In the genomic region with DNA sequence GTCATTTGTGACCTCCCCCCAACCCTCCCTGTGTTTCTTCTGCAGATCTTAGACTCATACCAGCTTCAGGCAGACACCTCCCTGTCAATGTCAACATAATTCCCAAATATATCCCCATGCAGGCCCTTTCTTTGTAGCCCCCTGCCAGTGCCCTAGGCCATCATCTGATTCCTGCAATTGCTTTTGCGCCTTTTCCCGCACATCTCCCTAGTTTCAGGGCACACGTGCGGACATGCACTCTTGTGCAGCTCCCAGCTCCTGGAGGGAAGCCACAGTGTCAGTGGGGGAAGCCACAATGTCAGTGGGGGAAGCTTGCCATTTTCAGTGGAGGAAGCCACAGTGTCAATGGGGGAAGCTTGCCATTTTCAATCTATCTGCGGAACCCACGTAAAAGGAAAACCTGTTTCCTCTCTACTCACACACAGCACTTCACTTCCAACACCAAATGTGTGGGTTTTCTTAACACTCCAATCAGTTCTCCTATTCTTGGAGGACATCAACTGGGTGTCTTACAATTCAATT, we compare ENCODE assay signal across 22 cellular contexts.
DNase-seq lines count a peak whose midpoint lies in the region; FAIRE-seq and TF ChIP-seq lines count a peak whose summit lies in the region.
"Had no signal": no experiment of that assay in that cellular context is flagged by ENCODE, and none has a peak within 500 bp of the region (broad histone marks: within the 10 kb centered on the region; RNA-seq: fewer than 3 reads in every experiment).

No MANE protein-coding gene starts in this region.

- H3K4ac ChIP-seq in H1 (replicated peaks; ENCODE audit: insufficient read length, low read depth, low read length), result peak overlapping the region; percentile 28

- H4K5ac ChIP-seq in H1 (ENCODE audit: insufficient read length, low read depth, low read length), result no peak overlapping the region

- no peak overlapping the region; the same call in 1 of the 2 replicates for H4K8ac ChIP-seq in H1 (ENCODE audit: extremely low read depth, insufficient read depth, low read length)

- no peak overlapping the region for H3K14ac ChIP-seq in H1 (ENCODE audit: insufficient read length)

- H2BK12ac ChIP-seq in H1 (ENCODE audit: low read depth, low read length), result peak overlapping the region; percentile 75; the same call in 1 of the 2 replicates

- in situ Hi-C loops in G401 (cut with HindIII; ENCODE audit: low sequenced_read_pairs), result no loop called here

- H3K27me3 Mint-ChIP-seq in nephron (ENCODE audit: low read depth) (peaks cover 17% of the 10 kb centered on the region), HFFc6 (ENCODE audit: insufficient read depth) (peaks cover 4% of the 10 kb centered on the region)

- no peak overlapping the region for H3K56ac ChIP-seq in H1 (replicated peaks; ENCODE audit: insufficient read length, low read depth, low read length)

- WGBS in H1 (ENCODE audit: extremely low coverage in 1 of 2, insufficient coverage in 1 of 2, insufficient read length in 1 of 2, insufficient replicate concordance in 2 of 2, low coverage in 1 of 2, low lambda C conversion rate in 2 of 2, missing lambda C conversion rate in 1 of 2), 2 experiments, result 92% methylated on average over 6 of the region's 6 CpGs; no CpG with 5 or more reads in 1 of the 2 experiments

- H3K4me3 ChIP-seq in H1 (ENCODE audit: extremely low read depth in 1 of 4, insufficient read depth in 2 of 4, low read depth in 3 of 4, low read length in 4 of 4) (no peak overlapping the region), right atrium auricular region (no peak overlapping the region)
- H3K4me3 ChIP-seq: K562 had no signal

- peaks cover 16% of the 10 kb centered on the region for H3K4me1 Mint-ChIP-seq in nephron
- no peaks in the 10 kb centered on the region for H3K4me1 Mint-ChIP-seq in HFFc6 (ENCODE audit: low read depth)
- H3K4me1 Mint-ChIP-seq: CD4-positive, alpha-beta memory T cell had no signal

- H4K20me1 ChIP-seq in H1 (replicated peaks in 1 of 2; ENCODE audit: control insufficient read depth in 1 of 2, insufficient read depth in 2 of 2, low read length in 2 of 2), result no peaks in the 10 kb centered on the region

- H2BK5ac ChIP-seq in H1 (ENCODE audit: low read depth, low read length), result no peak overlapping the region

- no peak overlapping the region for H3K4me3 Mint-ChIP-seq in nephron
- H3K4me3 Mint-ChIP-seq in HFFc6, result no peak overlapping the region
- H3K4me3 Mint-ChIP-seq: CD4-positive, alpha-beta memory T cell had no signal

- H3K9me3 ChIP-seq in H1 (ENCODE audit: insufficient read depth in 2 of 2, low read depth in 1 of 2, low read length in 1 of 2) (no peaks in the 10 kb centered on the region), right atrium auricular region (peaks cover 0 to 8% of the 10 kb centered on the region in 2 donors)
- H3K9me3 ChIP-seq: BE2C had no signal

- H3K18ac ChIP-seq in H1 (ENCODE audit: extremely low read depth, low read length), result peak overlapping the region; percentile 78; the same call in 1 of the 2 replicates

- CTCF ChIA-PET in H1 (lab: Charles Lee; ENCODE audit: partially characterized antibody), result interaction anchor here (0.9 to 1.3 kb wide), 3 partner anchors 116 to 248 kb away, joined by 3 to 4 read pairs (median 3); no protein-coding TSS in a partner anchor

- no peaks in the 10 kb centered on the region for H3K79me2 ChIP-seq in H1 (ENCODE audit: control insufficient read depth in 1 of 2, insufficient read depth in 2 of 2, low read length in 2 of 2)

- H2BK15ac ChIP-seq in H1 (ENCODE audit: low read length), result peak overlapping the region; percentile 72; the same call in 1 of the 2 replicates

- H3K27ac Mint-ChIP-seq in nephron, result peak overlapping the region in 2 of 3 experiments; percentile 65 to 70
- H3K27ac Mint-ChIP-seq in HFFc6, result no peak overlapping the region
- H3K27ac Mint-ChIP-seq: CD4-positive, alpha-beta memory T cell had no signal

- H3K23ac ChIP-seq in H1 (ENCODE audit: insufficient read length), result no peak overlapping the region

- H3K27ac ChIP-seq in H1 (ENCODE audit: low read depth, low read length), result no peak overlapping the region
- no peak overlapping the region for H3K27ac ChIP-seq in right atrium auricular region
- H3K27ac ChIP-seq: HL-60 had no signal

- no peak overlapping the region for H2AFZ ChIP-seq in H1 (ENCODE audit: low read length)

- no peak overlapping the region for H3K9ac ChIP-seq in H1 (replicated peaks in 1 of 4; ENCODE audit: extremely low read depth in 1 of 4, low read depth in 3 of 4, low read length in 3 of 4)

- no peak for FAIRE-seq in H1 (lab: Jason Lieb, UNC)
- FAIRE-seq: H54, HepG2, K562 had no signal

- no peak for TF ChIP-seq EP300 in H1 (IDR thresholded peaks at IDR 0.05; ENCODE audit: borderline replicate concordance in 1 of 2, low read depth in 2 of 2, low read length in 2 of 2)

- TF ChIP-seq POLR2A in H1 (IDR thresholded peaks at IDR 0.05; ENCODE audit: control extremely low read depth in 1 of 2, low read depth in 2 of 2, low read length in 2 of 2), result no peak

- H4K91ac ChIP-seq in H1 (replicated peaks; ENCODE audit: insufficient read length, low read length), result peak overlapping the region; percentile 61

- H3K27me3 ChIP-seq in H1 (replicated peaks in 1 of 4; ENCODE audit: control insufficient read depth in 3 of 4, extremely low read depth in 1 of 4, insufficient read depth in 3 of 4, low read length in 3 of 4), result no peaks in the 10 kb centered on the region; a peak in 1 of 7 replicates
- no peaks in the 10 kb centered on the region for H3K27me3 ChIP-seq in right atrium auricular region

- no peaks in the 10 kb centered on the region for H3K79me1 ChIP-seq in H1 (ENCODE audit: low read depth, low read length)

- H3K4me1 ChIP-seq in H1 (replicated peaks in 1 of 4; ENCODE audit: control insufficient read depth in 3 of 4, insufficient read depth in 4 of 4, low read length in 3 of 4) (peaks cover 6 to 30% (median 25%) of the 10 kb centered on the region in 4 experiments), right atrium auricular region (no peaks in the 10 kb centered on the region)
- H3K4me1 ChIP-seq: BE2C had no signal

- H3K36me3 Mint-ChIP-seq in nephron (ENCODE audit: low read depth) (no peaks in the 10 kb centered on the region), HFFc6 (ENCODE audit: low read depth) (no peaks in the 10 kb centered on the region)
- H3K36me3 Mint-ChIP-seq: CD4-positive, alpha-beta memory T cell had no signal

- TF ChIP-seq CTCF in H1 (IDR thresholded peaks at IDR 0.05; ENCODE audit: control extremely low read depth in 1 of 3, insufficient read depth in 1 of 3, low read depth in 1 of 3, low read length in 3 of 3) (no peak), nephron (IDR thresholded peaks at IDR 0.05; ENCODE audit: unreplicated experiment in 3 of 3) (no peak), HFFc6 (IDR thresholded peaks at IDR 0.05) (no peak), right atrium auricular region (IDR thresholded peaks at IDR 0.05) (no peak)

- H2BK120ac ChIP-seq in H1 (replicated peaks; ENCODE audit: low read depth, low read length), result peak overlapping the region; percentile 40

- peak overlapping the region; percentile 75 for H2AK5ac ChIP-seq in H1 (ENCODE audit: low read depth, low read length)

- DNase-seq in G401 (ENCODE audit: low spot score) (peak; percentile 57), UCSD-AML1 (lab: John Stamatoyannopoulos, UW; ENCODE audit: unreplicated experiment) (peak; percentile 66), H1 (ENCODE audit: low read depth in 1 of 2, low spot score in 2 of 2) (no peak), HFFc6 (no peak), right atrium auricular region (ENCODE audit: low spot score) (no peak), NCI-H187 (lab: John Stamatoyannopoulos, UW) (no peak)
- no peak for DNase-seq in stimulated activated CD4-positive, alpha-beta T cell treated with anti-CD3 and anti-CD28 coated beads, Interleukin-2, amount 100 ng/mL, for 48 hours
- DNase-seq: BE2C; CD4-positive, alpha-beta memory T cell; GF-D8; MM.1S; NCI-H1092; NCI-H1436; NCI-H2227 treated with DMSO at 0.1 percent for 48 hours; NCI-H82; OCI-M1; Right ventricle myocardium superior had no signal

- POLR2A ChIA-PET in H1 (lab: Charles Lee; ENCODE audit: partially characterized antibody), result no interaction called here

- H3K36me3 ChIP-seq in H1 (ENCODE audit: control insufficient read depth in 2 of 4, insufficient read depth in 4 of 4, low read length in 3 of 4) (no peaks in the 10 kb centered on the region), right atrium auricular region (no peaks in the 10 kb centered on the region)
- H3K36me3 ChIP-seq: BE2C had no signal

- no peak for TF ChIP-seq RAD21 in H1 (IDR thresholded peaks at IDR 0.05 in 1 of 2, conservative IDR thresholded peaks at IDR 0.05 in 1 of 2; ENCODE audit: low read depth in 2 of 2, low read length in 2 of 2)

- H2BK20ac ChIP-seq in H1 (ENCODE audit: low read length), result peak overlapping the region; percentile 80

- H3K9me3 Mint-ChIP-seq in nephron, result peaks cover 4% of the 10 kb centered on the region
- H3K9me3 Mint-ChIP-seq in HFFc6, result no peaks in the 10 kb centered on the region

- no peaks in the 10 kb centered on the region for H3K23me2 ChIP-seq in H1 (ENCODE audit: low read depth, low read length)

- H3K4me2 ChIP-seq in H1 (ENCODE audit: insufficient read depth in 1 of 2, low read depth in 2 of 2, low read length in 2 of 2), result no peak overlapping the region

TF ChIP-seq in H1, 55 proteins besides CTCF, POLR2A, EP300 and RAD21 (continues in another document):
- no peak for TF ChIP-seq MAFK (IDR thresholded peaks at IDR 0.05; ENCODE audit: low read depth, low read length)
- no peak for TF ChIP-seq CTBP2 (IDR thresholded peaks at IDR 0.05; ENCODE audit: borderline replicate concordance, insufficient read depth, insufficient read length, low read length)
- TF ChIP-seq HDAC2 (IDR thresholded peaks at IDR 0.05; ENCODE audit: borderline replicate concordance in 1 of 2, low read depth in 2 of 2, low read length in 2 of 2), result no peak
- TF ChIP-seq RXRA (IDR thresholded peaks at IDR 0.05; ENCODE audit: insufficient read depth, low read depth, low read length), result no peak
- TF ChIP-seq KDM4A (IDR thresholded peaks at IDR 0.05; ENCODE audit: low read depth, low read length, severe bottlenecking), result no peak
- TF ChIP-seq CBX8 (IDR thresholded peaks at IDR 0.05; ENCODE audit: borderline replicate concordance, low read depth, low read length), result no peak
- no peak for TF ChIP-seq RFX5 (IDR thresholded peaks at IDR 0.05; ENCODE audit: borderline replicate concordance, low read depth, low read length)
- no peak for TF ChIP-seq POLR2AphosphoS5 (IDR thresholded peaks at IDR 0.05; ENCODE audit: low read depth, low read length)
- no peak for TF ChIP-seq BACH1 (IDR thresholded peaks at IDR 0.05; ENCODE audit: low read length)
- no peak for TF ChIP-seq BRCA1 (IDR thresholded peaks at IDR 0.05; ENCODE audit: low read depth, low read length)
- no peak for TF ChIP-seq JUN (IDR thresholded peaks at IDR 0.05; ENCODE audit: low read depth, low read length)
- TF ChIP-seq TCF12 (IDR thresholded peaks at IDR 0.05; ENCODE audit: low read depth, low read length), result no peak
- no peak for TF ChIP-seq TBP (IDR thresholded peaks at IDR 0.05; ENCODE audit: low read depth, low read length)
- TF ChIP-seq EGR1 (IDR thresholded peaks at IDR 0.05; ENCODE audit: borderline replicate concordance, low read depth, low read length), result no peak
- TF ChIP-seq GABPA (IDR thresholded peaks at IDR 0.05; ENCODE audit: borderline replicate concordance, insufficient read depth, low read length), result no peak
- TF ChIP-seq KDM5A (IDR thresholded peaks at IDR 0.05; ENCODE audit: low read length), result no peak

Comparison
In these comparisons a context has a peak if more than half of its experiments do, and no peak if none do; other contexts are left out.
1. DNase-seq: peak in G401 (single experiment) and UCSD-AML1 (single experiment); none in H1 (0 of 2), stimulated activated CD4-positive, alpha-beta T cell treated with anti-CD3 and anti-CD28 coated beads, Interleukin-2, amount 100 ng/mL, for 48 hours (0 of 2), HFFc6 (single experiment), right atrium auricular region (single experiment) and NCI-H187 (0 of 2).